20 cellular contexts compared by ENCODE assay signal in the genomic region with DNA sequence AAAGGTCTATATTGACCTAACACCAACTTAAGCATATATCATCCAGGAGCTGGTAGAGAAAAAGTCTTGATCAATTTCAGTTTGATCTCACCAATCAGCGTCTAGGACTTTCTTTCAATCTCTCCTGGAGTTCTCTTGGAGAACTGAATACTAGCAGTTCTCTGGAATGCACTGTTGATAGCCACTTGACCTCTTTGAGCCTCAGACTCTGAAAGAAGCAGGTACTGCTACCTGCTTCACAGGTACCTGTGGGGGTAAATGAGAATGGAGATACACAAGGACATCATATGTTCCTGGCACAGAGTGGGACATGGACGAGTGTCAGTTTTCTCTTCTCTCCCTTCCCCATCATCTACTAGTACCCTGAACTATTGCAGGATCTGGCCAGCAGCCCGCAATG. TPM values are rescaled to one million over a fixed set of nuclear protein-coding genes. Genes with fewer than 3 reads are reported as not detected.
DNase-seq lines count a peak whose midpoint lies in the region; ATAC-seq and TF ChIP-seq lines count a peak whose summit lies in the region.
"Had no signal": no experiment of that assay in that cellular context is flagged by ENCODE, and none has a peak within 500 bp of the region (broad histone marks: within the 10 kb centered on the region; RNA-seq: fewer than 3 reads in every experiment).

No MANE protein-coding gene starts in this region.

- CTCF ChIA-PET in PC-9 (lab: Charles Lee) = interaction anchor here (1.1 kb wide), 1 partner anchor 681 kb away, joined by 3 read pairs; no protein-coding TSS in a partner anchor

- H3K4me2 ChIP-seq in PC-9 = peak overlapping the region; percentile 34

- H3K27ac ChIP-seq in heart left ventricle (peak overlapping the region in 11 of 12 donors; percentile 8 to 99 (median 58)), PC-9 (no peak overlapping the region), left lung (no peak overlapping the region), thyroid gland (peak overlapping the region; percentile 26 to 52 (median 34))
- H3K27ac ChIP-seq: GM23248 had no signal

- no peaks in the 10 kb centered on the region for H3K9me2 ChIP-seq in PC-9 (ENCODE audit: insufficient read depth)

- DNase-seq in heart left ventricle (no peak), left cardiac atrium (no peak), PC-9 (no peak), left lung (no peak), thyroid gland (peak; percentile 47 to 51), SHP77 treated with DMSO at 0.1 percent for 48 hours (lab: John Stamatoyannopoulos, UW) (no peak)
- DNase-seq: ACHN; BE2C; C1 segment of cervical spinal cord; CD4-positive, CD25-positive, alpha-beta regulatory T cell; CD8-positive, alpha-beta memory T cell; COR-L47; DMS79; GDM1; GM23248 had no signal

- H2AFZ ChIP-seq in PC-9 = no peak overlapping the region
- H2AFZ ChIP-seq: GM23248 had no signal

- no peaks in the 10 kb centered on the region for H3K27me3 ChIP-seq in heart left ventricle
- H3K27me3 ChIP-seq in PC-9 (ENCODE audit: insufficient read depth, low read depth) = no peaks in the 10 kb centered on the region
- no peaks in the 10 kb centered on the region for H3K27me3 ChIP-seq in left lung
- no peaks in the 10 kb centered on the region for H3K27me3 ChIP-seq in thyroid gland

- peaks cover 9% of the 10 kb centered on the region; the same call in 1 of the 2 replicates for H3F3A ChIP-seq in PC-9 (ENCODE audit: insufficient read depth, low read depth)

- no peaks in the 10 kb centered on the region for H3K79me2 ChIP-seq in PC-9 (ENCODE audit: low read depth)

- H3K4me3 ChIP-seq in heart left ventricle = no peak overlapping the region
- H3K4me3 ChIP-seq in PC-9 = no peak overlapping the region
- H3K4me3 ChIP-seq in left lung = no peak overlapping the region
- no peak overlapping the region for H3K4me3 ChIP-seq in thyroid gland (replicated peaks in 1 of 3)
- H3K4me3 ChIP-seq: GM23248, HAP-1 had no signal

- POLR2A ChIA-PET in PC-9 (lab: Charles Lee; ENCODE audit: unreplicated experiment) = no interaction called here

- TF ChIP-seq POLR2A in heart left ventricle (IDR thresholded peaks at IDR 0.05) (no peak), thyroid gland (IDR thresholded peaks at IDR 0.05) (no peak)

- 72 to 80% (median 75%) methylated on average over 3 of the region's 3 CpGs for WGBS in heart left ventricle, 4 donors
- WGBS in thyroid gland, 2 donors = 60 to 61% methylated on average over 3 of the region's 3 CpGs

- TF ChIP-seq CTCF in heart left ventricle (IDR thresholded peaks at IDR 0.05) = no peak
- TF ChIP-seq CTCF in PC-9 (conservative IDR thresholded peaks at IDR 0.05) = no peak
- no peak for TF ChIP-seq CTCF in left lung (IDR thresholded peaks at IDR 0.05)
- TF ChIP-seq CTCF in thyroid gland (IDR thresholded peaks at IDR 0.05) = peak in 1 of 6 experiments; percentile 21

- H3K9me3 ChIP-seq in heart left ventricle (peaks cover 0 to 3% (median 0%) of the 10 kb centered on the region in 12 donors), PC-9 (ENCODE audit: insufficient read depth, low read depth) (no peaks in the 10 kb centered on the region), left lung (peaks cover 0 to 5% of the 10 kb centered on the region in 2 donors), thyroid gland (no peaks in the 10 kb centered on the region)
- H3K9me3 ChIP-seq: BE2C, HAP-1 had no signal

- H3K36me3 ChIP-seq in heart left ventricle = no peaks in the 10 kb centered on the region
- no peaks in the 10 kb centered on the region for H3K36me3 ChIP-seq in PC-9 (ENCODE audit: low read depth)
- H3K36me3 ChIP-seq in left lung = no peaks in the 10 kb centered on the region
- H3K36me3 ChIP-seq in thyroid gland = no peaks in the 10 kb centered on the region
- H3K36me3 ChIP-seq: BE2C, HAP-1 had no signal

- H3K4me1 ChIP-seq in heart left ventricle (peaks cover 0 to 45% (median 10%) of the 10 kb centered on the region in 12 donors), PC-9 (replicated peaks; ENCODE audit: insufficient read depth) (peaks cover 30% of the 10 kb centered on the region), left lung (peaks cover 0 to 10% of the 10 kb centered on the region in 2 donors), thyroid gland (peaks cover 0 to 11% of the 10 kb centered on the region in 2 donors)
- H3K4me1 ChIP-seq: BE2C, HAP-1 had no signal

- intact Hi-C loops in heart left ventricle (cut with DNase I) = loop anchor here in 3 of 10 donors (10.0 kb wide), 2 partner anchors 149 to 379 kb away; no protein-coding TSS in a partner anchor
- intact Hi-C loops in left cardiac atrium (cut with DNase I) = no loop called here
- intact Hi-C loops in PC-9 (cut with micrococcal nuclease; ENCODE audit: unreplicated experiment) = no loop called here
- intact Hi-C loops in left lung (cut with DNase I) = no loop called here
- intact Hi-C loops in thyroid gland (cut with DNase I) = no loop called here

- ATAC-seq in heart left ventricle (peak in 1 of 4 donors; percentile 14), left cardiac atrium (no peak), left lung (peak; percentile 92), HG03432 (IDR thresholded peaks at IDR 0.05; ENCODE audit: unreplicated experiment) (no peak), HG03378 (IDR thresholded peaks at IDR 0.05; ENCODE audit: unreplicated experiment) (no peak)
- ATAC-seq: HepG2 had no signal

- BruUV-seq in PC-9 (replicated peaks; lab: Mats Ljungman, UMichigan) = no TSS peak

- no peaks in the 10 kb centered on the region for H4K20me1 ChIP-seq in PC-9 (ENCODE audit: insufficient read depth)

RNA-seq across cellular contexts. Expression of gene CMYA5, which starts 16.0 kb away (rescaled TPM):
- total RNA-seq in heart left ventricle = 1,000 to 10,000 TPM in 5 of 9 donors, 100 to 1,000 TPM in 4; 760 to 2,421 (median 1,003) TPM
- 100 to 1,000 TPM; 279 to 425 TPM for polyA plus RNA-seq in heart left ventricle
- 100 to 1,000 TPM; 466 to 773 TPM for total RNA-seq in left cardiac atrium
- 0.81 and 0.88 TPM in 2 replicates for total RNA-seq in PC-9 (2021)
- 1 to 10 TPM in 1 of 2 donors, under 1 TPM in 1; 0.68 to 2.7 TPM for total RNA-seq in left lung
- total RNA-seq in thyroid gland = 10 to 100 TPM; 15.9 to 33.9 (median 22.0) TPM
- polyA plus RNA-seq: IgD-negative memory B cell had no signal

Comparison
In these comparisons a context has a peak if more than half of its experiments do, and no peak if none do; other contexts are left out.
1. DNase-seq: peak in thyroid gland (2 of 2); none in heart left ventricle (0 of 5), left cardiac atrium (single experiment), PC-9 (0 of 2), left lung (0 of 2) and SHP77 treated with DMSO at 0.1 percent for 48 hours (single experiment).
2. H3K27ac ChIP-seq: peak in heart left ventricle (11 of 12) and thyroid gland (3 of 3); none in PC-9 (single experiment) and left lung (0 of 2).
3. RNA of gene CMYA5, which starts 16.0 kb away (total RNA-seq): 760 to 2,421 TPM in heart left ventricle and 466 to 773 TPM in left cardiac atrium; 15.9 to 33.9 TPM in thyroid gland, 0.68 to 2.7 TPM in left lung and 0.81 to 0.88 TPM in PC-9; every median in the first group is over 10 times any median in the second.